16 cellular contexts compared by ENCODE assay signal in the genomic region with DNA sequence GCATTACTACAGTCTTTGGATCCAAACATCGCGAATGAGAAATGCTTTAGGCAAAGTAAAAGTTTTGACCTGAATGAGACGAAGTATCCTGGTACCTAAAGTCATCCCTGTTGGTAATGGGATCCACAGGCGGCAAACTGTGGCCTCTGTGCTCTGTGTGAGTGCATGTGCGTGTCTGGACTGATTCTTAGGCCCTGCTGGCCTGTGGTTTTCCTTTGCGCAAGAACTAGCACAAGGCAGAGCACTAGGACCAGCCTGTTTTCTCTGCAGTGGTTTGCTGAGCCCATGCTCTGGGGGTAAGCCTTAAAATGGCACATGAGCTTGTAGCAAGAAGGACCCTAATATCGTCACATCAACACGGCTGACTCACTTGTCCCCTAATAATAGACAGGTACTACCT.
"Had no signal": no experiment of that assay in that cellular context is flagged by ENCODE, and none has a peak within 500 bp of the region (broad histone marks: within the 10 kb centered on the region; RNA-seq: fewer than 3 reads in every experiment).

No MANE protein-coding gene starts in this region.

- H3K9me3 ChIP-seq: body of pancreas, gastrocnemius medialis, psoas muscle, tibial nerve, vagina had no signal

- DNase-seq: activated B cell treated with CpG ODN at 0.5 μM for 24 hours; activated CD4-positive, alpha-beta T cell treated with anti-CD3 and anti-CD28 coated beads for 48 hours; activated CD8-positive, alpha-beta T cell treated with anti-CD3 and anti-CD28 coated beads for 36 hours; activated naive CD4-positive, alpha-beta T cell treated with Interleukin-2 at 50 U/mL for 16 hours; activated naive CD8-positive, alpha-beta T cell treated with anti-CD3 and anti-CD28 coated beads, Interleukin-2, amount 10 ng/mL, durations not matched to agents 7 days and 5 days; activated T-cell treated with anti-CD3 and anti-CD28 coated beads, Interleukin-2, amount 50 U/mL, for 1 hour; body of pancreas; central memory CD4-positive, alpha-beta T cell; dorsolateral prefrontal cortex; gastrocnemius medialis; left lung; psoas muscle; right cardiac atrium had no signal

- H3K36me3 ChIP-seq: gastrocnemius medialis, left lung, tibial nerve, vagina had no signal

- ATAC-seq: activated CD8-positive, alpha-beta T cell treated with anti-CD3 and anti-CD28 coated beads for 36 hours; activated T-helper 17 cell treated with anti-CD3 and anti-CD28 coated beads, Interleukin-2, amount 50 U/mL, for 72 hours; body of pancreas; gastrocnemius medialis; left lung; psoas muscle; right cardiac atrium had no signal

- H3K27ac ChIP-seq: body of pancreas, dorsolateral prefrontal cortex, gastrocnemius medialis, left lung, psoas muscle, tibial nerve, vagina had no signal

- H3K4me1 ChIP-seq: body of pancreas, gastrocnemius medialis, left lung, psoas muscle, tibial nerve, vagina had no signal

- H3K4me3 ChIP-seq: body of pancreas, dorsolateral prefrontal cortex, gastrocnemius medialis, left lung, psoas muscle, tibial nerve, vagina had no signal
